ENCODE assay signal across 8 cellular contexts in genomic region chr2:18991177-18992168, GRCh38.
DNase-seq lines count a peak whose midpoint lies in the region; ATAC-seq and TF ChIP-seq lines count a peak whose summit lies in the region.

No MANE protein-coding gene starts in this region.

- DNase-seq in HFFc6 (peak; percentile 83), SHP77 treated with DMSO at 0.1 percent for 48 hours (lab: John Stamatoyannopoulos, UW) (peak; percentile 59), heart left ventricle (peak in 4 of 5 donors; percentile 18 to 44 (median 26)), suprapubic skin (ENCODE audit: low spot score in 2 of 2) (peak; percentile 55 to 76)
- DNase-seq in activated T-helper 1 cell treated with anti-CD3 and anti-CD28 coated beads, Interleukin-12 subunit alpha, Interleukin-12 subunit beta, Interleukin-2, Interleukin-4 antibody, amounts not matched to agents 30 ng/mL and 10 ng/mL and 1 ng/mL, durations not matched to agents 14 hours and 24 hours and 36 hours (ENCODE audit: low spot score), result no peak
- DNase-seq in effector memory CD4-positive, alpha-beta T cell, result no peak

- H3K4me3 ChIP-seq in heart left ventricle (no peak overlapping the region), suprapubic skin (no peak overlapping the region)
- no peak overlapping the region for H3K4me3 ChIP-seq in effector memory CD4-positive, alpha-beta T cell (ENCODE audit: insufficient read depth, low read depth, low read length, poor library complexity, severe bottlenecking)

- no peaks in the 10 kb centered on the region for H3K36me3 Mint-ChIP-seq in HFFc6 (ENCODE audit: low read depth)
- H3K36me3 Mint-ChIP-seq in activated T-helper 1 cell treated with anti-CD3 and anti-CD28 coated beads, Interleukin-12 subunit alpha, Interleukin-12 subunit beta, Interleukin-2, Interleukin-4 antibody, amounts not matched to agents 30 ng/mL and 10 ng/mL and 1 ng/mL, durations not matched to agents 14 hours and 24 hours and 36 hours (ENCODE audit: low read depth), result no peaks in the 10 kb centered on the region

- peak overlapping the region; percentile 61 for H3K4me3 Mint-ChIP-seq in HFFc6
- no peak overlapping the region for H3K4me3 Mint-ChIP-seq in activated T-helper 1 cell treated with anti-CD3 and anti-CD28 coated beads, Interleukin-12 subunit alpha, Interleukin-12 subunit beta, Interleukin-2, Interleukin-4 antibody, amounts not matched to agents 30 ng/mL and 10 ng/mL and 1 ng/mL, durations not matched to agents 14 hours and 24 hours and 36 hours

- ATAC-seq in heart left ventricle, result peak; percentile 79 to 87 (median 82)
- ATAC-seq in GM19023 (IDR thresholded peaks at IDR 0.05; ENCODE audit: unreplicated experiment), result no peak
- ATAC-seq in HG03139 (IDR thresholded peaks at IDR 0.05; ENCODE audit: unreplicated experiment), result no peak

- H3K27ac ChIP-seq in heart left ventricle (peak overlapping the region in 2 of 12 donors; percentile 2 to 11), suprapubic skin (no peak overlapping the region)
- no peak overlapping the region for H3K27ac ChIP-seq in effector memory CD4-positive, alpha-beta T cell (ENCODE audit: insufficient read depth, low read length, poor library complexity, severe bottlenecking)

- intact Hi-C loops in heart left ventricle (cut with DNase I), result loop anchor here in 1 of 10 donors (5.0 kb wide), 1 partner anchor 366 kb away; the partner anchor contains the start of gene OSR1
- intact Hi-C loops in activated T-helper 1 cell treated with anti-CD3 and anti-CD28 coated beads, Interleukin-12 subunit alpha, Interleukin-12 subunit beta, Interleukin-2, Interleukin-4 antibody, amounts not matched to agents 30 ng/mL and 10 ng/mL and 1 ng/mL, durations not matched to agents 14 hours and 24 hours and 36 hours (cut with micrococcal nuclease), result no loop called here

- H3K27me3 ChIP-seq in heart left ventricle (no peaks in the 10 kb centered on the region), suprapubic skin (no peaks in the 10 kb centered on the region)
- H3K27me3 ChIP-seq in effector memory CD4-positive, alpha-beta T cell (replicated peaks; ENCODE audit: control insufficient read depth, insufficient read depth, low read length, poor library complexity, severe bottlenecking), result no peaks in the 10 kb centered on the region

- TF ChIP-seq POLR2A in heart left ventricle (IDR thresholded peaks at IDR 0.05) (no peak), suprapubic skin (IDR thresholded peaks at IDR 0.05) (no peak)

- H3K9me3 ChIP-seq in heart left ventricle (no peaks in the 10 kb centered on the region), suprapubic skin (no peaks in the 10 kb centered on the region)
- no peaks in the 10 kb centered on the region for H3K9me3 ChIP-seq in effector memory CD4-positive, alpha-beta T cell (ENCODE audit: control insufficient read depth, low read length)

- H3K9me3 Mint-ChIP-seq in HFFc6, result no peaks in the 10 kb centered on the region
- no peaks in the 10 kb centered on the region for H3K9me3 Mint-ChIP-seq in activated T-helper 1 cell treated with anti-CD3 and anti-CD28 coated beads, Interleukin-12 subunit alpha, Interleukin-12 subunit beta, Interleukin-2, Interleukin-4 antibody, amounts not matched to agents 30 ng/mL and 10 ng/mL and 1 ng/mL, durations not matched to agents 14 hours and 24 hours and 36 hours

- peak overlapping the region; percentile 71 for H3K27ac Mint-ChIP-seq in HFFc6
- no peak overlapping the region for H3K27ac Mint-ChIP-seq in activated T-helper 1 cell treated with anti-CD3 and anti-CD28 coated beads, Interleukin-12 subunit alpha, Interleukin-12 subunit beta, Interleukin-2, Interleukin-4 antibody, amounts not matched to agents 30 ng/mL and 10 ng/mL and 1 ng/mL, durations not matched to agents 14 hours and 24 hours and 36 hours

- H3K36me3 ChIP-seq in heart left ventricle (no peaks in the 10 kb centered on the region), suprapubic skin (no peaks in the 10 kb centered on the region)
- no peaks in the 10 kb centered on the region for H3K36me3 ChIP-seq in effector memory CD4-positive, alpha-beta T cell (ENCODE audit: control insufficient read depth, insufficient read depth, low read length)

- TF ChIP-seq EP300 in suprapubic skin (IDR thresholded peaks at IDR 0.05), result no peak

- WGBS in heart left ventricle, 4 donors, result 17 to 35% (median 26%) methylated on average over 5 of the region's 5 CpGs
- WGBS in suprapubic skin, result 25% methylated on average over 5 of the region's 5 CpGs

- peaks cover 0 to 25% (median 4%) of the 10 kb centered on the region in 12 donors for H3K4me1 ChIP-seq in heart left ventricle
- peaks cover 25% of the 10 kb centered on the region for H3K4me1 ChIP-seq in suprapubic skin
- no peaks in the 10 kb centered on the region for H3K4me1 ChIP-seq in effector memory CD4-positive, alpha-beta T cell (ENCODE audit: control insufficient read depth, insufficient read depth, low read length, poor library complexity, severe bottlenecking)

- peaks cover 67% of the 10 kb centered on the region for H3K4me1 Mint-ChIP-seq in HFFc6 (ENCODE audit: low read depth)
- no peaks in the 10 kb centered on the region for H3K4me1 Mint-ChIP-seq in activated T-helper 1 cell treated with anti-CD3 and anti-CD28 coated beads, Interleukin-12 subunit alpha, Interleukin-12 subunit beta, Interleukin-2, Interleukin-4 antibody, amounts not matched to agents 30 ng/mL and 10 ng/mL and 1 ng/mL, durations not matched to agents 14 hours and 24 hours and 36 hours (ENCODE audit: low read depth)

- no peaks in the 10 kb centered on the region for H3K27me3 Mint-ChIP-seq in HFFc6 (ENCODE audit: insufficient read depth)
- H3K27me3 Mint-ChIP-seq in activated T-helper 1 cell treated with anti-CD3 and anti-CD28 coated beads, Interleukin-12 subunit alpha, Interleukin-12 subunit beta, Interleukin-2, Interleukin-4 antibody, amounts not matched to agents 30 ng/mL and 10 ng/mL and 1 ng/mL, durations not matched to agents 14 hours and 24 hours and 36 hours (ENCODE audit: insufficient read depth), result no peaks in the 10 kb centered on the region

- TF ChIP-seq CTCF in HFFc6 (IDR thresholded peaks at IDR 0.05) (no peak), heart left ventricle (IDR thresholded peaks at IDR 0.05) (no peak), suprapubic skin (IDR thresholded peaks at IDR 0.05) (no peak)

Comparison
In these comparisons a context has a peak if more than half of its experiments do, and no peak if none do; other contexts are left out.
1. DNase-seq: peak in HFFc6 (single experiment), SHP77 treated with DMSO at 0.1 percent for 48 hours (single experiment), heart left ventricle (4 of 5) and suprapubic skin (2 of 2); none in activated T-helper 1 cell treated with anti-CD3 and anti-CD28 coated beads, Interleukin-12 subunit alpha, Interleukin-12 subunit beta, Interleukin-2, Interleukin-4 antibody, amounts not matched to agents 30 ng/mL and 10 ng/mL and 1 ng/mL, durations not matched to agents 14 hours and 24 hours and 36 hours (single experiment) and effector memory CD4-positive, alpha-beta T cell (0 of 3).
2. ATAC-seq: peak in heart left ventricle (4 of 4); none in GM19023 (single experiment) and HG03139 (single experiment).